In genomic region chr10:50600831-50601466, GRCh38 we compare ENCODE assay signal across 17 cellular contexts. TPM values are rescaled to one million over a fixed set of nuclear protein-coding genes. Genes with fewer than 3 reads are reported as not detected.
DNase-seq lines count a peak whose midpoint lies in the region; ATAC-seq and TF ChIP-seq lines count a peak whose summit lies in the region.
"Had no signal": no experiment of that assay in that cellular context is flagged by ENCODE, and none has a peak within 500 bp of the region (broad histone marks: within the 10 kb centered on the region; RNA-seq: fewer than 3 reads in every experiment).

No MANE protein-coding gene starts in this region.

- peak overlapping the region; percentile 27; the same call in 1 of the 2 replicates for H2BK20ac ChIP-seq in IMR-90 (ENCODE audit: low read depth, low read length)

- H4K5ac ChIP-seq in IMR-90 (ENCODE audit: low read depth, low read length), result no peak overlapping the region

- in situ Hi-C loops in IMR-90 (cut with MboI; ENCODE audit: low sequenced_read_pairs), result no loop called here
- in situ Hi-C loops in mammary epithelial cell (cut with MboI; ENCODE audit: low sequenced_read_pairs in 2 of 2), result no loop called here

- dilution Hi-C loops in IMR-90 (cut with HindIII; ENCODE audit: low sequenced_read_pairs, unreplicated experiment) (no loop called here), mammary epithelial cell (cut with HindIII; ENCODE audit: low sequenced_read_pairs) (no loop called here)

- WGBS in IMR-90 (ENCODE audit: extremely low coverage in 2 of 2, insufficient read length in 1 of 2), 2 experiments, result 86% methylated on average over 1 of the region's 2 CpGs; no CpG with 5 or more reads in 1 of the 2 experiments
- WGBS in mammary epithelial cell (ENCODE audit: low coverage, missing lambda C conversion rate), result 86% methylated on average over 2 of the region's 2 CpGs

- H3K4me1 Mint-ChIP-seq in CD4-positive, alpha-beta T cell (ENCODE audit: low read depth), result peaks cover 77% of the 10 kb centered on the region
- peaks cover 32% of the 10 kb centered on the region for H3K4me1 Mint-ChIP-seq in activated T-helper 2 cell treated with anti-CD3 and anti-CD28 coated beads, Interferon-gamma antibody, Interleukin-2, Interleukin-4, amounts not matched to agents 10 μg/mL and 5 μg/mL and 100 μg/mL, durations not matched to agents 14 hours and 24 hours and 36 hours (ENCODE audit: low read depth)

- H4K8ac ChIP-seq in IMR-90 (ENCODE audit: low read depth in 2 of 2, low read length in 2 of 2), result no peak overlapping the region

- peak overlapping the region; percentile 6; the same call in 1 of the 2 replicates for H3K4me2 ChIP-seq in IMR-90 (ENCODE audit: low read depth, low read length)
- peak overlapping the region; percentile 4 for H3K4me2 ChIP-seq in mammary epithelial cell (ENCODE audit: insufficient read depth, low read depth, low read length)

- H3K79me1 ChIP-seq in IMR-90 (ENCODE audit: low read depth in 1 of 2, low read length in 2 of 2), result peaks cover 25 to 46% of the 10 kb centered on the region in 2 experiments

- CTCF ChIA-PET in CD4-positive, alpha-beta T cell (lab: Charles Lee), result no interaction called here
- CTCF ChIA-PET in IMR-90 (lab: Yijun Ruan, JAX) (no interaction called here), mammary epithelial cell (lab: Charles Lee; ENCODE audit: low non-redundant PET) (no interaction called here)

- no peaks in the 10 kb centered on the region for H3K36me3 ChIP-seq in IMR-90 (ENCODE audit: control insufficient read depth, insufficient read depth, low read length)
- no peaks in the 10 kb centered on the region for H3K36me3 ChIP-seq in mammary epithelial cell (ENCODE audit: insufficient read depth, low read length)
- H3K36me3 ChIP-seq: MG63, prostate gland had no signal

- no peaks in the 10 kb centered on the region for H3K9me3 ChIP-seq in CD4-positive, alpha-beta T cell (ENCODE audit: control insufficient read depth, low read length)
- no peaks in the 10 kb centered on the region for H3K9me3 ChIP-seq in IMR-90 (ENCODE audit: control insufficient read depth, insufficient read depth, low read length)
- no peaks in the 10 kb centered on the region for H3K9me3 ChIP-seq in mammary epithelial cell (replicated peaks; ENCODE audit: insufficient read depth, low read length)
- H3K9me3 ChIP-seq: MG63, prostate gland had no signal

- H2BK15ac ChIP-seq in IMR-90 (ENCODE audit: low read depth, low read length), result peak overlapping the region; percentile 5; the same call in 2 of the 3 replicates

- BruUV-seq in IMR-90 (replicated peaks; lab: Mats Ljungman, UMichigan) (no TSS peak), mammary epithelial cell (replicated peaks; lab: Mats Ljungman, UMichigan) (no TSS peak)

- H3K56ac ChIP-seq in IMR-90 (ENCODE audit: extremely low read depth, insufficient read depth, low read length), result no peak overlapping the region

- peaks cover 17% of the 10 kb centered on the region; the same call in 1 of the 2 replicates for H4K20me1 ChIP-seq in IMR-90 (ENCODE audit: insufficient read depth, low read length)
- no peaks in the 10 kb centered on the region for H4K20me1 ChIP-seq in mammary epithelial cell (ENCODE audit: insufficient read depth, low read length)

- TF ChIP-seq POLR2A in IMR-90 (IDR thresholded peaks at IDR 0.05; ENCODE audit: low read depth, low read length), result no peak

- H3K79me2 ChIP-seq in mammary epithelial cell (ENCODE audit: insufficient read depth, low read length), result peaks cover 23% of the 10 kb centered on the region

- peaks cover 18% of the 10 kb centered on the region for H3K4me1 ChIP-seq in IMR-90 (ENCODE audit: control insufficient read depth, insufficient read depth, low read length)
- peaks cover 56% of the 10 kb centered on the region for H3K4me1 ChIP-seq in mammary epithelial cell (ENCODE audit: insufficient read depth, low read length)

- no peak overlapping the region for H2AK9ac ChIP-seq in IMR-90 (replicated peaks; ENCODE audit: low read depth, low read length, poor library complexity)

- intact Hi-C loops in CD4-positive, alpha-beta T cell (cut with DNase I, micrococcal nuclease), result no loop called here
- intact Hi-C loops in IMR-90 (cut with micrococcal nuclease), result no loop called here
- intact Hi-C loops in mammary epithelial cell (cut with micrococcal nuclease), result no loop called here
- intact Hi-C loops in activated T-helper 2 cell treated with anti-CD3 and anti-CD28 coated beads, Interferon-gamma antibody, Interleukin-2, Interleukin-4, amounts not matched to agents 10 μg/mL and 5 μg/mL and 100 μg/mL, durations not matched to agents 14 hours and 24 hours and 36 hours (cut with micrococcal nuclease), result no loop called here

- peak overlapping the region; percentile 38; the same call in 1 of the 2 replicates for H4K91ac ChIP-seq in IMR-90 (ENCODE audit: insufficient read depth, low read depth, low read length)

- no peaks in the 10 kb centered on the region for H3K27me3 ChIP-seq in CD4-positive, alpha-beta T cell (ENCODE audit: control insufficient read depth, insufficient read depth, low read length)
- no peaks in the 10 kb centered on the region for H3K27me3 ChIP-seq in IMR-90 (ENCODE audit: control insufficient read depth, insufficient read depth, low read length)
- H3K27me3 ChIP-seq in mammary epithelial cell (ENCODE audit: insufficient read depth, low read length), result no peaks in the 10 kb centered on the region
- H3K27me3 ChIP-seq: dorsolateral prefrontal cortex, MG63 had no signal

- no peak for ATAC-seq in CD4-positive, alpha-beta T cell (ENCODE audit: poor library complexity)
- ATAC-seq in IMR-90 (ENCODE audit: low read depth), result no peak
- ATAC-seq: left ventricle myocardium superior had no signal

- peak overlapping the region; percentile 16 for H2BK120ac ChIP-seq in IMR-90 (ENCODE audit: low read depth, low read length)

- H3K9me1 ChIP-seq in IMR-90 (ENCODE audit: insufficient read depth, low read length), result peaks cover 11% of the 10 kb centered on the region

- TF ChIP-seq RAD21 in IMR-90 (IDR thresholded peaks at IDR 0.05; ENCODE audit: low read length), result no peak

- no peak overlapping the region for H2BK5ac ChIP-seq in IMR-90 (ENCODE audit: low read depth, low read length, poor library complexity, severe bottlenecking)

- no peak for DNase-seq in CD4-positive, alpha-beta T cell
- DNase-seq in IMR-90 (peak; percentile 49), mammary epithelial cell (no peak), iris pigment epithelial cell (ENCODE audit: low read depth) (peak; percentile 22), NCI-H345 treated with DMSO at 0.1 percent for 48 hours (lab: John Stamatoyannopoulos, UW; ENCODE audit: unreplicated experiment) (no peak)
- DNase-seq in stimulated activated CD4-positive, alpha-beta T cell treated with anti-CD3 and anti-CD28 coated beads, Interleukin-4, amount 100 ng/mL, for 4 hours, result no peak
- no peak for DNase-seq in activated CD4-positive, alpha-beta T cell treated with anti-CD3 and anti-CD28 coated beads for 1 hour
- no peak for DNase-seq in activated T-helper 2 cell treated with anti-CD3 and anti-CD28 coated beads, Interferon-gamma antibody, Interleukin-2, Interleukin-4, amounts not matched to agents 10 μg/mL and 5 μg/mL and 100 μg/mL, durations not matched to agents 14 hours and 24 hours and 36 hours (ENCODE audit: low spot score)
- DNase-seq: activated B cell treated with CpG ODN at 0.5 μM for 24 hours, activated gamma-delta T cell treated with Interleukin-2 at 50 U/mL for 16 hours, dorsolateral prefrontal cortex, left ventricle myocardium superior, MG63, naive B cell, NCI-H2029 had no signal

- no peak for TF ChIP-seq CTCF in CD4-positive, alpha-beta T cell (IDR thresholded peaks at IDR 0.05)
- TF ChIP-seq CTCF in IMR-90 (conservative IDR thresholded peaks at IDR 0.05; ENCODE audit: low read depth, low read length) (no peak), mammary epithelial cell (conservative IDR thresholded peaks at IDR 0.05 in 1 of 2, IDR thresholded peaks at IDR 0.05 in 1 of 2; ENCODE audit: extremely low read depth in 1 of 2, insufficient read depth in 1 of 2, low read depth in 1 of 2, low read length in 2 of 2) (no peak)

- H3K23ac ChIP-seq in IMR-90 (ENCODE audit: low read depth, low read length), result no peak overlapping the region; the same call in 1 of the 2 replicates

- peak overlapping the region; percentile 45 for H3K14ac ChIP-seq in IMR-90 (replicated peaks; ENCODE audit: low read depth, low read length)

- no peaks in the 10 kb centered on the region for H3K36me3 Mint-ChIP-seq in CD4-positive, alpha-beta T cell (ENCODE audit: low read depth)
- H3K36me3 Mint-ChIP-seq in activated T-helper 2 cell treated with anti-CD3 and anti-CD28 coated beads, Interferon-gamma antibody, Interleukin-2, Interleukin-4, amounts not matched to agents 10 μg/mL and 5 μg/mL and 100 μg/mL, durations not matched to agents 14 hours and 24 hours and 36 hours (ENCODE audit: low read depth), result no peaks in the 10 kb centered on the region
- H3K36me3 Mint-ChIP-seq: naive B cell had no signal

- H3K9me3 Mint-ChIP-seq in CD4-positive, alpha-beta T cell, result no peaks in the 10 kb centered on the region
- no peaks in the 10 kb centered on the region for H3K9me3 Mint-ChIP-seq in activated T-helper 2 cell treated with anti-CD3 and anti-CD28 coated beads, Interferon-gamma antibody, Interleukin-2, Interleukin-4, amounts not matched to agents 10 μg/mL and 5 μg/mL and 100 μg/mL, durations not matched to agents 14 hours and 24 hours and 36 hours
- H3K9me3 Mint-ChIP-seq: activated B cell treated with CpG ODN at 0.5 μM for 24 hours; naive B cell; stimulated activated naive CD8-positive, alpha-beta T cell treated with anti-CD3 and anti-CD28 coated beads, Interleukin-15, Interleukin-2, amounts not matched to agents 100 ng/mL and 50 ng/mL, for 24 hours had no signal

- no peak overlapping the region for H3K27ac ChIP-seq in CD4-positive, alpha-beta T cell (ENCODE audit: low read depth, low read length)
- H3K27ac ChIP-seq in IMR-90 (ENCODE audit: insufficient read depth, low read length), result no peak overlapping the region
- H3K27ac ChIP-seq in mammary epithelial cell (ENCODE audit: insufficient read depth, low read depth, low read length), result no peak overlapping the region
- H3K27ac ChIP-seq: dorsolateral prefrontal cortex, prostate gland had no signal

- no peaks in the 10 kb centered on the region for H3K27me3 Mint-ChIP-seq in CD4-positive, alpha-beta T cell
- H3K27me3 Mint-ChIP-seq in activated T-helper 2 cell treated with anti-CD3 and anti-CD28 coated beads, Interferon-gamma antibody, Interleukin-2, Interleukin-4, amounts not matched to agents 10 μg/mL and 5 μg/mL and 100 μg/mL, durations not matched to agents 14 hours and 24 hours and 36 hours (ENCODE audit: low read depth), result no peaks in the 10 kb centered on the region
- H3K27me3 Mint-ChIP-seq: activated B cell treated with CpG ODN at 0.5 μM for 24 hours; naive B cell; stimulated activated naive CD8-positive, alpha-beta T cell treated with anti-CD3 and anti-CD28 coated beads, Interleukin-15, Interleukin-2, amounts not matched to agents 100 ng/mL and 50 ng/mL, for 24 hours had no signal

- POLR2A ChIA-PET in CD4-positive, alpha-beta T cell (lab: Charles Lee), result interaction anchor here (2.8 kb wide), 1 partner anchor 21 kb away, joined by 14 read pairs; the partner anchor contains the start of gene SGMS1
- POLR2A ChIA-PET in IMR-90 (lab: Charles Lee; ENCODE audit: unreplicated experiment), result no interaction called here

- no peak overlapping the region for H3K4me3 Mint-ChIP-seq in CD4-positive, alpha-beta T cell
- H3K4me3 Mint-ChIP-seq in activated T-helper 2 cell treated with anti-CD3 and anti-CD28 coated beads, Interferon-gamma antibody, Interleukin-2, Interleukin-4, amounts not matched to agents 10 μg/mL and 5 μg/mL and 100 μg/mL, durations not matched to agents 14 hours and 24 hours and 36 hours (ENCODE audit: low read depth), result no peak overlapping the region
- H3K4me3 Mint-ChIP-seq: activated B cell treated with CpG ODN at 0.5 μM for 24 hours; stimulated activated naive CD8-positive, alpha-beta T cell treated with anti-CD3 and anti-CD28 coated beads, Interleukin-15, Interleukin-2, amounts not matched to agents 100 ng/mL and 50 ng/mL, for 24 hours had no signal

- H3K4me3 ChIP-seq in IMR-90 (ENCODE audit: insufficient read depth, low read depth, low read length) (no peak overlapping the region), mammary epithelial cell (replicated peaks in 1 of 3; ENCODE audit: insufficient read depth in 1 of 3, low read depth in 2 of 3, low read length in 3 of 3) (no peak overlapping the region)
- H3K4me3 ChIP-seq: dorsolateral prefrontal cortex, MG63, prostate gland had no signal

- peak overlapping the region; percentile 61; the same call in 1 of the 2 replicates for H2AK5ac ChIP-seq in IMR-90 (ENCODE audit: low read depth, low read length)

- peak overlapping the region; percentile 9 for H3K27ac Mint-ChIP-seq in CD4-positive, alpha-beta T cell
- no peak overlapping the region for H3K27ac Mint-ChIP-seq in activated T-helper 2 cell treated with anti-CD3 and anti-CD28 coated beads, Interferon-gamma antibody, Interleukin-2, Interleukin-4, amounts not matched to agents 10 μg/mL and 5 μg/mL and 100 μg/mL, durations not matched to agents 14 hours and 24 hours and 36 hours
- H3K27ac Mint-ChIP-seq: activated B cell treated with CpG ODN at 0.5 μM for 24 hours; stimulated activated naive CD8-positive, alpha-beta T cell treated with anti-CD3 and anti-CD28 coated beads, Interleukin-15, Interleukin-2, amounts not matched to agents 100 ng/mL and 50 ng/mL, for 24 hours had no signal

- H3K4ac ChIP-seq in IMR-90 (ENCODE audit: low read depth, low read length), result peak overlapping the region; percentile 20; the same call in 1 of the 2 replicates

- H3K9ac ChIP-seq in IMR-90 (ENCODE audit: low read depth, low read length) (no peak overlapping the region), mammary epithelial cell (ENCODE audit: insufficient read depth, low read length) (no peak overlapping the region)

- H3K18ac ChIP-seq in IMR-90 (ENCODE audit: low read depth, low read length), result peak overlapping the region; percentile 28; the same call in 1 of the 2 replicates

- H2AFZ ChIP-seq in IMR-90 (replicated peaks; ENCODE audit: low read length, poor library complexity) (no peak overlapping the region), mammary epithelial cell (ENCODE audit: low read depth, low read length) (no peak overlapping the region)

RNA-seq across cellular contexts. Expression of gene SGMS1, which starts 22.8 kb away (rescaled TPM):
- 10 to 100 TPM; 24.8 to 25.2 TPM for total RNA-seq in CD4-positive, alpha-beta T cell
- total RNA-seq in IMR-90 (2012; rRNA removed) (26.7 and 30.8 TPM in 2 replicates), mammary epithelial cell (10 to 100 TPM; 24.9 to 37.3 TPM)
- polyA plus RNA-seq in IMR-90 (2012; rRNA removed) (9.8 and 12.1 TPM in 2 replicates), mammary epithelial cell (12.6 TPM)
- polyA plus RNA-seq in IMR-90 (2012; cell fraction: cytosol; rRNA removed), result 7.5 and 12.1 TPM in 2 replicates
- 6.0 and 7.7 TPM in 2 replicates for polyA plus RNA-seq in IMR-90 (2012; cell fraction: nucleus; rRNA removed; ENCODE audit: low replicate concordance)
- 16.0 TPM for polyA minus RNA-seq in mammary epithelial cell
- 10.7 and 11.3 TPM in 2 replicates for total RNA-seq in activated T-helper 2 cell treated with anti-CD3 and anti-CD28 coated beads, Interferon-gamma antibody, Interleukin-2, Interleukin-4, amounts not matched to agents 10 μg/mL and 5 μg/mL and 100 μg/mL, durations not matched to agents 14 hours and 24 hours and 36 hours

Comparison
In these comparisons a context has a peak if more than half of its experiments do, and no peak if none do; other contexts are left out.
1. DNase-seq: peak in IMR-90 (single experiment) and iris pigment epithelial cell (single experiment); none in CD4-positive, alpha-beta T cell (0 of 10), mammary epithelial cell (single experiment), stimulated activated CD4-positive, alpha-beta T cell treated with anti-CD3 and anti-CD28 coated beads, Interleukin-4, amount 100 ng/mL, for 4 hours (0 of 2), NCI-H345 treated with DMSO at 0.1 percent for 48 hours (single experiment), activated CD4-positive, alpha-beta T cell treated with anti-CD3 and anti-CD28 coated beads for 1 hour (single experiment) and activated T-helper 2 cell treated with anti-CD3 and anti-CD28 coated beads, Interferon-gamma antibody, Interleukin-2, Interleukin-4, amounts not matched to agents 10 μg/mL and 5 μg/mL and 100 μg/mL, durations not matched to agents 14 hours and 24 hours and 36 hours (single experiment).